Comparison of ENCODE assay signal across 1 cellular context in the genomic region with DNA sequence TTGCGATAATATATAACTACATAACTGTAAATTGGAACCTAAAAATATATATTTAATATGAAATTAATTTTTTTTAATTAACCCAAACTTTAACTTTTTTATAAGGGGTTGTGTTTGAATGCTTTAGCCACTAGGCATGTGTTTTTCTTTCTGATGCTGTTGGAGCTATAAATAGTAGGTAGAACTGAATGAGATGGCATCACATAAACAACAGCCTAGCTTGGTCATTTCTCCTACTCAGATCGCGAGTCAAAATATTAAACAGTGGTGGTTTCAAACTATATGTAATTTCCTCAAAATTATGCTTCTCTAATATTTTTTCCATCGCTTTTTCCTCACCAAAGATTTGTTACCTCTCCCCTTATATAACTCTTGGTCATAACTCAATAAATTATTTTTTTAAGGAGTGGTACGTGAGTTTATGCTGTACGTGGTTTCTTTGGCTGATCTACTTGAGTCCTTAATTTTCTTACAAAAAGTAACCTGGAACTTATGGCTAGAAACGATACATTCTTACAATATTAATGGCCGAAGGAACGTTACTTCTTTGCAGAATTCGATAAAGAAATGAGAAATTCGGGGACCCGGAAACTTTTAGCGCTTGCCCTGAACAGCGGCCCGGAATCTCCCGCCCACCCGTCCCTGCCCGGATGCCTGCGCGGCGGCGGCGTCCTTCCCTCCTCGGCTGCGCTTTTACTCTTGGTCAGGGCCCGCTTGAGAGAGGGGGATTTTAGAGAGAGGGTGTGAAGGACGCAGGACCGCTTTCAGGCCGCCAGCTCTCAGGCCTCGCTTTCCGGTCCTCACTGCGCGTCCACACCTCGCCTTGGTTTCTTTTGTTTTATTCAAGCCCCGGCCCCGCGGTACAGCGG.
TF ChIP-seq lines count a peak whose summit lies in the region.

No MANE protein-coding gene starts in this region.

TF ChIP-seq in HepG2, 621 proteins besides CTCF, POLR2A, EP300 and RAD21 (continued from another document):
- TF ChIP-seq, protein P1, sequence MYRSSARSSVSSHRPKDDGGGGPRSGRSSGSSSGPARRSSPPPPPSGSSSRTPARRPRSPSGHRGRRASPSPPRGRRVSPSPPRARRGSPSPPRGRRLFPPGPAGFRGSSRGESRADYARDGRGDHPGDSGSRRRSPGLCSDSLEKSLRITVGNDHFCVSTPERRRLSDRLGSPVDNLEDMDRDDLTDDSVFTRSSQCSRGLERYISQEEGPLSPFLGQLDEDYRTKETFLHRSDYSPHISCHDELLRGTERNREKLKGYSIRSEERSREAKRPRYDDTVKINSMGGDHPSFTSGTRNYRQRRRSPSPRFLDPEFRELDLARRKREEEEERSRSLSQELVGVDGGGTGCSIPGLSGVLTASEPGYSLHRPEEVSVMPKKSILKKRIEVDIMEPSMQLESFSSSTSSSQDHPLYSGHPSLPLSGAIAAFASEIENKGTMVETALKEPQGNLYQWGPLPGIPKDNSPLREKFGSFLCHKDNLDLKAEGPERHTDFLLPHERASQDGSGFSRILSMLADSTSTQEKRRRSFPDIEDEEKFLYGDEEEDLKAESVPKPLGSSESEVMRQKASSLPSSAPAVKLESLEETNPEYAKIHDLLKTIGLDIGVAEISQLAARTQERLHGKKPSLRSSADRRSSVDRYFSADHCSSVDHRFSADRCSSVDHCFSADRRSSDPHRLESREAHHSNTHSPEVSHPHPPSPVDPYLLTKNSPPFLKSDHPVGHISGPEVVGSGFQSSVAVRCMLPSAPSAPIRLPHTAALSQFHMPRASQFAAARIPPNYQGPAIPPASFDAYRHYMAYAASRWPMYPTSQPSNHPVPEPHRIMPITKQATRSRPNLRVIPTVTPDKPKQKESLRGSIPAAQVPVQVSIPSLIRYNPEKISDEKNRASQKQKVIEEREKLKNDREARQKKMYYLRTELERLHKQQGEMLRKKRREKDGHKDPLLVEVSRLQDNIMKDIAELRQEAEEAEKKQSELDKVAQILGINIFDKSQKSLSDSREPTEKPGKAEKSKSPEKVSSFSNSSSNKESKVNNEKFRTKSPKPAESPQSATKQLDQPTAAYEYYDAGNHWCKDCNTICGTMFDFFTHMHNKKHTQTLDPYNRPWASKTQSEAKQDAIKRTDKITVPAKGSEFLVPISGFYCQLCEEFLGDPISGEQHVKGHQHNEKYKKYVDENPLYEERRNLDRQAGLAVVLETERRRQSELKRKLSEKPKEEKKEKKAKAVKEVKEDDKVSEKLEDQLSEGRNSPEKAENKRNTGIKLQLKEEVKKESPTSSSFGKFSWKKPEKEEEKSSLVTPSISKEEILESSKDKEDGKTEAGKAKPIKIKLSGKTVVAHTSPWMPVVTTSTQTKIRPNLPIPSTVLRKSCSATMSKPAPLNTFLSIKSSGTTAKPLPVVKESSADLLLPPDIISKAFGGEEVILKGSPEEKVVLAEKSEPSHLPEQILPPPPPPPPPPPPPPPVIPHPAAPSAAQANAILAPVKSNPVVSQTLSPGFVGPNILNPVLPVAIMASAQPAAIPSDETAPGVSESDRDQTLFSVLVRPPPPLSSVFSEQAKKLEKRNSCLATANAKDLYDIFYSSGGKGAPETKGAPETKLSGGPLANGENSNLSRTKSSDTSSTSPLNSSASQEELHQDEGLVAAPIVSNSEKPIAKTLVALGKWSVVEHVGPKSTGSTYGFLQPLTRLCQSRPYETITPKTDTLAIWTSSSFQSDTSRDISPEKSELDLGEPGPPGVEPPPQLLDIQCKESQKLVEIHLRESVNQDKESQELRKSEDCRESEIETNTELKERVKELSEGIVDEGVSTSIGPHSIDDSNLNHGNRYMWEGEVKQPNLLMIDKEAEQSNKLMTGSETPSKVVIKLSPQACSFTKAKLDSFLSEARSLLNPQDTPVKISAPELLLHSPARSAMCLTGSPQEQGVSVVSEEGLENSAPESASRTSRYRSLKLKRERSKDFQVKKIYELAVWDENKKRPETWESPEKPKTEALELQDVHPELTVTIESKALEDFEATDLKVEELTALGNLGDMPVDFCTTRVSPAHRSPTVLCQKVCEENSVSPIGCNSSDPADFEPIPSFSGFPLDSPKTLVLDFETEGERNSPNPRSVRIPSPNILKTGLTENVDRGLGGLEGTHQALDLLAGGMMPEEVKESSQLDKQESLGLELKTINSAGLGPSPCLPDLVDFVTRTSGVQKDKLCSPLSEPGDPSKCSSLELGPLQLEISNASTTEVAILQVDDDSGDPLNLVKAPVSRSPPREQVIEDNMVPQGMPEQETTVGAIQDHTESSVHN (CRISPR knock-in tag; IDR thresholded peaks at IDR 0.05): no peak
- no peak for TF ChIP-seq POLR2G (IDR thresholded peaks at IDR 0.05; ENCODE audit: low read depth, low read length)
- TF ChIP-seq, protein P2, sequence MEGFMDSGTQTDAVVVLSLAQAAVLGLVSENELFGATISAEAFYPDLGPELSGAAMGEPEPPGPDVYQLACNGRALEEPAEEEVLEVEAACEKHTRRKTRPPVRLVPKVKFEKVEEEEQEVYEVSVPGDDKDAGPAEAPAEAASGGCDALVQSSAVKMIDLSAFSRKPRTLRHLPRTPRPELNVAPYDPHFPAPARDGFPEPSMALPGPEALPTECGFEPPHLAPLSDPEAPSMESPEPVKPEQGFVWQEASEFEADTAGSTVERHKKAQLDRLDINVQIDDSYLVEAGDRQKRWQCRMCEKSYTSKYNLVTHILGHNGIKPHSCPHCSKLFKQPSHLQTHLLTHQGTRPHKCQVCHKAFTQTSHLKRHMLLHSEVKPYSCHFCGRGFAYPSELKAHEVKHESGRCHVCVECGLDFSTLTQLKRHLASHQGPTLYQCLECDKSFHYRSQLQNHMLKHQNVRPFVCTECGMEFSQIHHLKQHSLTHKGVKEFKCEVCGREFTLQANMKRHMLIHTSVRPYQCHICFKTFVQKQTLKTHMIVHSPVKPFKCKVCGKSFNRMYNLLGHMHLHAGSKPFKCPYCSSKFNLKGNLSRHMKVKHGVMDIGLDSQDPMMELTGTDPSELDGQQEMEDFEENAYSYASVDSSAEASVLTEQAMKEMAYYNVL (CRISPR knock-in tag; IDR thresholded peaks at IDR 0.05; ENCODE audit: borderline replicate concordance): no peak
- no peak for TF ChIP-seq JARID2 (CRISPR knock-in tag; IDR thresholded peaks at IDR 0.05; ENCODE audit: insufficient replicate concordance)
- TF ChIP-seq RBFOX2 (IDR thresholded peaks at IDR 0.05; ENCODE audit: low read depth, low read length): no peak
- no peak for TF ChIP-seq ZNF883 (CRISPR knock-in tag; IDR thresholded peaks at IDR 0.05; ENCODE audit: not compliant biosample characterization)
- TF ChIP-seq ZNF549 (CRISPR knock-in tag; IDR thresholded peaks at IDR 0.05): no peak
- peak; percentile 84; the same call in 1 of the 2 replicates for TF ChIP-seq ZNF224 (CRISPR knock-in tag; IDR thresholded peaks at IDR 0.05)
- no peak for TF ChIP-seq ZFP90 (CRISPR knock-in tag; IDR thresholded peaks at IDR 0.05; ENCODE audit: borderline replicate concordance)
- TF ChIP-seq BORCS8-MEF2B (CRISPR knock-in tag; IDR thresholded peaks at IDR 0.05): no peak
- TF ChIP-seq, protein P3, sequence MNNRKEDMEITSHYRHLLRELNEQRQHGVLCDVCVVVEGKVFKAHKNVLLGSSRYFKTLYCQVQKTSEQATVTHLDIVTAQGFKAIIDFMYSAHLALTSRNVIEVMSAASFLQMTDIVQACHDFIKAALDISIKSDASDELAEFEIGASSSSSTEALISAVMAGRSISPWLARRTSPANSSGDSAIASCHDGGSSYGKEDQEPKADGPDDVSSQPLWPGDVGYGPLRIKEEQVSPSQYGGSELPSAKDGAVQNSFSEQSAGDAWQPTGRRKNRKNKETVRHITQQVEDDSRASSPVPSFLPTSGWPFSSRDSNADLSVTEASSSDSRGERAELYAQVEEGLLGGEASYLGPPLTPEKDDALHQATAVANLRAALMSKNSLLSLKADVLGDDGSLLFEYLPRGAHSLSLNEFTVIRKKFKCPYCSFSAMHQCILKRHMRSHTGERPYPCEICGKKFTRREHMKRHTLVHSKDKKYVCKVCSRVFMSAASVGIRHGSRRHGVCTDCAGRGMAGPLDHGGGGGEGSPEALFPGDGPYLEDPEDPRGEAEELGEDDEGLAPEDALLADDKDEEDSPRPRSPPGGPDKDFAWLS (CRISPR knock-in tag; IDR thresholded peaks at IDR 0.05; ENCODE audit: borderline replicate concordance): no peak
- TF ChIP-seq RORA (CRISPR knock-in tag; IDR thresholded peaks at IDR 0.05): no peak
- TF ChIP-seq, protein P4, sequence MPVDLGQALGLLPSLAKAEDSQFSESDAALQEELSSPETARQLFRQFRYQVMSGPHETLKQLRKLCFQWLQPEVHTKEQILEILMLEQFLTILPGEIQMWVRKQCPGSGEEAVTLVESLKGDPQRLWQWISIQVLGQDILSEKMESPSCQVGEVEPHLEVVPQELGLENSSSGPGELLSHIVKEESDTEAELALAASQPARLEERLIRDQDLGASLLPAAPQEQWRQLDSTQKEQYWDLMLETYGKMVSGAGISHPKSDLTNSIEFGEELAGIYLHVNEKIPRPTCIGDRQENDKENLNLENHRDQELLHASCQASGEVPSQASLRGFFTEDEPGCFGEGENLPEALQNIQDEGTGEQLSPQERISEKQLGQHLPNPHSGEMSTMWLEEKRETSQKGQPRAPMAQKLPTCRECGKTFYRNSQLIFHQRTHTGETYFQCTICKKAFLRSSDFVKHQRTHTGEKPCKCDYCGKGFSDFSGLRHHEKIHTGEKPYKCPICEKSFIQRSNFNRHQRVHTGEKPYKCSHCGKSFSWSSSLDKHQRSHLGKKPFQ (CRISPR knock-in tag; IDR thresholded peaks at IDR 0.05; ENCODE audit: insufficient replicate concordance): peak; percentile 86
- no peak for TF ChIP-seq TARDBP (CRISPR knock-in tag; IDR thresholded peaks at IDR 0.05)
- TF ChIP-seq, protein P5, sequence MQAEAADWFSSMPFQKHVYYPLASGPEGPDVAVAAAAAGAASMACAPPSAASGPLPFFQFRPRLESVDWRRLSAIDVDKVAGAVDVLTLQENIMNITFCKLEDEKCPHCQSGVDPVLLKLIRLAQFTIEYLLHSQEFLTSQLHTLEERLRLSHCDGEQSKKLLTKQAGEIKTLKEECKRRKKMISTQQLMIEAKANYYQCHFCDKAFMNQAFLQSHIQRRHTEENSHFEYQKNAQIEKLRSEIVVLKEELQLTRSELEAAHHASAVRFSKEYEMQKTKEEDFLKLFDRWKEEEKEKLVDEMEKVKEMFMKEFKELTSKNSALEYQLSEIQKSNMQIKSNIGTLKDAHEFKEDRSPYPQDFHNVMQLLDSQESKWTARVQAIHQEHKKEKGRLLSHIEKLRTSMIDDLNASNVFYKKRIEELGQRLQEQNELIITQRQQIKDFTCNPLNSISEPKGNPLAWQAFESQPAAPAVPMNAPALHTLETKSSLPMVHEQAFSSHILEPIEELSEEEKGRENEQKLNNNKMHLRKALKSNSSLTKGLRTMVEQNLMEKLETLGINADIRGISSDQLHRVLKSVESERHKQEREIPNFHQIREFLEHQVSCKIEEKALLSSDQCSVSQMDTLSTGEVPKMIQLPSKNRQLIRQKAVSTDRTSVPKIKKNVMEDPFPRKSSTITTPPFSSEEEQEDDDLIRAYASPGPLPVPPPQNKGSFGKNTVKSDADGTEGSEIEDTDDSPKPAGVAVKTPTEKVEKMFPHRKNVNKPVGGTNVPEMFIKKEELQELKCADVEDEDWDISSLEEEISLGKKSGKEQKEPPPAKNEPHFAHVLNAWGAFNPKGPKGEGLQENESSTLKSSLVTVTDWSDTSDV (CRISPR knock-in tag; IDR thresholded peaks at IDR 0.05): peak; percentile 92; the same call in 1 of the 2 replicates
- no peak for TF ChIP-seq KLF12 (CRISPR knock-in tag; IDR thresholded peaks at IDR 0.05; ENCODE audit: borderline replicate concordance)
- TF ChIP-seq SAP130 (CRISPR knock-in tag; IDR thresholded peaks at IDR 0.05; ENCODE audit: low read depth): no peak
- peak; percentile 17; the same call in 1 of the 2 replicates for TF ChIP-seq FOXJ3 (CRISPR knock-in tag; IDR thresholded peaks at IDR 0.05; ENCODE audit: borderline replicate concordance)
- no peak; the same call in 1 of the 2 replicates for TF ChIP-seq SP2 (CRISPR knock-in tag; IDR thresholded peaks at IDR 0.05)
- TF ChIP-seq ZNF562 (CRISPR knock-in tag; IDR thresholded peaks at IDR 0.05; ENCODE audit: borderline replicate concordance): 0 out of 2 replicates have a peak, but pooled peaks have one; percentile 33
- TF ChIP-seq, protein P6, sequence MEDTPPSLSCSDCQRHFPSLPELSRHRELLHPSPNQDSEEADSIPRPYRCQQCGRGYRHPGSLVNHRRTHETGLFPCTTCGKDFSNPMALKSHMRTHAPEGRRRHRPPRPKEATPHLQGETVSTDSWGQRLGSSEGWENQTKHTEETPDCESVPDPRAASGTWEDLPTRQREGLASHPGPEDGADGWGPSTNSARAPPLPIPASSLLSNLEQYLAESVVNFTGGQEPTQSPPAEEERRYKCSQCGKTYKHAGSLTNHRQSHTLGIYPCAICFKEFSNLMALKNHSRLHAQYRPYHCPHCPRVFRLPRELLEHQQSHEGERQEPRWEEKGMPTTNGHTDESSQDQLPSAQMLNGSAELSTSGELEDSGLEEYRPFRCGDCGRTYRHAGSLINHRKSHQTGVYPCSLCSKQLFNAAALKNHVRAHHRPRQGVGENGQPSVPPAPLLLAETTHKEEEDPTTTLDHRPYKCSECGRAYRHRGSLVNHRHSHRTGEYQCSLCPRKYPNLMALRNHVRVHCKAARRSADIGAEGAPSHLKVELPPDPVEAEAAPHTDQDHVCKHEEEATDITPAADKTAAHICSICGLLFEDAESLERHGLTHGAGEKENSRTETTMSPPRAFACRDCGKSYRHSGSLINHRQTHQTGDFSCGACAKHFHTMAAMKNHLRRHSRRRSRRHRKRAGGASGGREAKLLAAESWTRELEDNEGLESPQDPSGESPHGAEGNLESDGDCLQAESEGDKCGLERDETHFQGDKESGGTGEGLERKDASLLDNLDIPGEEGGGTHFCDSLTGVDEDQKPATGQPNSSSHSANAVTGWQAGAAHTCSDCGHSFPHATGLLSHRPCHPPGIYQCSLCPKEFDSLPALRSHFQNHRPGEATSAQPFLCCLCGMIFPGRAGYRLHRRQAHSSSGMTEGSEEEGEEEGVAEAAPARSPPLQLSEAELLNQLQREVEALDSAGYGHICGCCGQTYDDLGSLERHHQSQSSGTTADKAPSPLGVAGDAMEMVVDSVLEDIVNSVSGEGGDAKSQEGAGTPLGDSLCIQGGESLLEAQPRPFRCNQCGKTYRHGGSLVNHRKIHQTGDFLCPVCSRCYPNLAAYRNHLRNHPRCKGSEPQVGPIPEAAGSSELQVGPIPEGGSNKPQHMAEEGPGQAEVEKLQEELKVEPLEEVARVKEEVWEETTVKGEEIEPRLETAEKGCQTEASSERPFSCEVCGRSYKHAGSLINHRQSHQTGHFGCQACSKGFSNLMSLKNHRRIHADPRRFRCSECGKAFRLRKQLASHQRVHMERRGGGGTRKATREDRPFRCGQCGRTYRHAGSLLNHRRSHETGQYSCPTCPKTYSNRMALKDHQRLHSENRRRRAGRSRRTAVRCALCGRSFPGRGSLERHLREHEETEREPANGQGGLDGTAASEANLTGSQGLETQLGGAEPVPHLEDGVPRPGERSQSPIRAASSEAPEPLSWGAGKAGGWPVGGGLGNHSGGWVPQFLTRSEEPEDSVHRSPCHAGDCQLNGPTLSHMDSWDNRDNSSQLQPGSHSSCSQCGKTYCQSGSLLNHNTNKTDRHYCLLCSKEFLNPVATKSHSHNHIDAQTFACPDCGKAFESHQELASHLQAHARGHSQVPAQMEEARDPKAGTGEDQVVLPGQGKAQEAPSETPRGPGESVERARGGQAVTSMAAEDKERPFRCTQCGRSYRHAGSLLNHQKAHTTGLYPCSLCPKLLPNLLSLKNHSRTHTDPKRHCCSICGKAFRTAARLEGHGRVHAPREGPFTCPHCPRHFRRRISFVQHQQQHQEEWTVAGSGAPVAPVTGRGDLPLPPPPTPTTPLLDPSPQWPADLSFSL (CRISPR knock-in tag; IDR thresholded peaks at IDR 0.05): peak; percentile 8; the same call in 1 of the 2 replicates
- TF ChIP-seq FIP1L1 (IDR thresholded peaks at IDR 0.05; ENCODE audit: borderline replicate concordance, insufficient read depth, low read depth, low read length): no peak
- no peak for TF ChIP-seq SMARCC2 (IDR thresholded peaks at IDR 0.05)
- no peak for TF ChIP-seq TGIF2 (CRISPR knock-in tag; IDR thresholded peaks at IDR 0.05)
- TF ChIP-seq ZNF501 (CRISPR knock-in tag; IDR thresholded peaks at IDR 0.05): no peak
